Comparison of ENCODE assay signal across 8 cellular contexts in genomic region chr3:142447852-142448315, GRCh38. TPM values are rescaled to one million over a fixed set of nuclear protein-coding genes. Genes with fewer than 3 reads are reported as not detected.
DNase-seq lines count a peak whose midpoint lies in the region; ATAC-seq and TF ChIP-seq lines count a peak whose summit lies in the region.

A gene with protein sequence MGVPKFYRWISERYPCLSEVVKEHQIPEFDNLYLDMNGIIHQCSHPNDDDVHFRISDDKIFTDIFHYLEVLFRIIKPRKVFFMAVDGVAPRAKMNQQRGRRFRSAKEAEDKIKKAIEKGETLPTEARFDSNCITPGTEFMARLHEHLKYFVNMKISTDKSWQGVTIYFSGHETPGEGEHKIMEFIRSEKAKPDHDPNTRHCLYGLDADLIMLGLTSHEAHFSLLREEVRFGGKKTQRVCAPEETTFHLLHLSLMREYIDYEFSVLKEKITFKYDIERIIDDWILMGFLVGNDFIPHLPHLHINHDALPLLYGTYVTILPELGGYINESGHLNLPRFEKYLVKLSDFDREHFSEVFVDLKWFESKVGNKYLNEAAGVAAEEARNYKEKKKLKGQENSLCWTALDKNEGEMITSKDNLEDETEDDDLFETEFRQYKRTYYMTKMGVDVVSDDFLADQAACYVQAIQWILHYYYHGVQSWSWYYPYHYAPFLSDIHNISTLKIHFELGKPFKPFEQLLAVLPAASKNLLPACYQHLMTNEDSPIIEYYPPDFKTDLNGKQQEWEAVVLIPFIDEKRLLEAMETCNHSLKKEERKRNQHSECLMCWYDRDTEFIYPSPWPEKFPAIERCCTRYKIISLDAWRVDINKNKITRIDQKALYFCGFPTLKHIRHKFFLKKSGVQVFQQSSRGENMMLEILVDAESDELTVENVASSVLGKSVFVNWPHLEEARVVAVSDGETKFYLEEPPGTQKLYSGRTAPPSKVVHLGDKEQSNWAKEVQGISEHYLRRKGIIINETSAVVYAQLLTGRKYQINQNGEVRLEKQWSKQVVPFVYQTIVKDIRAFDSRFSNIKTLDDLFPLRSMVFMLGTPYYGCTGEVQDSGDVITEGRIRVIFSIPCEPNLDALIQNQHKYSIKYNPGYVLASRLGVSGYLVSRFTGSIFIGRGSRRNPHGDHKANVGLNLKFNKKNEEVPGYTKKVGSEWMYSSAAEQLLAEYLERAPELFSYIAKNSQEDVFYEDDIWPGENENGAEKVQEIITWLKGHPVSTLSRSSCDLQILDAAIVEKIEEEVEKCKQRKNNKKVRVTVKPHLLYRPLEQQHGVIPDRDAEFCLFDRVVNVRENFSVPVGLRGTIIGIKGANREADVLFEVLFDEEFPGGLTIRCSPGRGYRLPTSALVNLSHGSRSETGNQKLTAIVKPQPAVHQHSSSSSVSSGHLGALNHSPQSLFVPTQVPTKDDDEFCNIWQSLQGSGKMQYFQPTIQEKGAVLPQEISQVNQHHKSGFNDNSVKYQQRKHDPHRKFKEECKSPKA (N-terminal part only) (minus strand): TSS chr3:142448037. CDS start chr3:142447944, 93 bp downstream.

- intact Hi-C loops in left ventricle myocardium superior (cut with micrococcal nuclease) (no loop called here), prostate gland (cut with DNase I) (loop anchor here (2.0 kb wide), 1 partner anchor 131 kb away; the partner anchor contains the start of gene ATR)

- ATAC-seq in GM18499 (IDR thresholded peaks at IDR 0.05; ENCODE audit: insufficient read depth, unreplicated experiment), result peak; percentile 37
- ATAC-seq in HG02938 (IDR thresholded peaks at IDR 0.05; ENCODE audit: unreplicated experiment), result peak; percentile 73
- ATAC-seq in left ventricle myocardium superior, result peak; percentile 100

- H3K27ac ChIP-seq in angular gyrus (ENCODE audit: low read depth, low read length) (peak within 1 kb of the TSS; percentile 87), prostate gland (peak within 1 kb of the TSS; percentile 96 to 98)

- peak; percentile 75 for TF ChIP-seq POLR2A in prostate gland (IDR thresholded peaks at IDR 0.05)

- no peaks in the 10 kb centered on the region for H3K9me3 ChIP-seq in prostate gland

- H3K36me3 ChIP-seq in prostate gland, result no peaks in the 10 kb centered on the region

- H3K4me1 ChIP-seq in prostate gland (replicated peaks), result peaks cover 6% of the 10 kb centered on the region

- H3K27me3 ChIP-seq in prostate gland (replicated peaks; ENCODE audit: insufficient read depth), result no peaks in the 10 kb centered on the region

- H3K4me3 ChIP-seq in prostate gland, result peak within 1 kb of the TSS; percentile 85 to 93

- under 1% methylated on average over 37 of the region's 40 CpGs for WGBS in prostate gland

- peak; percentile 22 for DNase-seq in NCI-H187 treated with DMSO at 0.1 percent for 48 hours (lab: John Stamatoyannopoulos, UW)
- DNase-seq in T-helper 2 cell, result peak; percentile 89 to 96 (median 93)
- DNase-seq in left ventricle myocardium superior, result peak; percentile 98
- DNase-seq in prostate gland (ENCODE audit: low spot score), result peak; percentile 92
- DNase-seq in ureter (ENCODE audit: low spot score), result peak; percentile 93

- peak in 2 of 4 experiments; percentile 12 to 23 for TF ChIP-seq CTCF in prostate gland (IDR thresholded peaks at IDR 0.05)

RNA-seq across cellular contexts. Expression of the gene that starts here (rescaled TPM):
- total RNA-seq in left ventricle myocardium superior (20.3 TPM), prostate gland (10 to 100 TPM; 32.1 to 33.3 TPM), ureter (72.8 TPM)

Comparison
In these comparisons a context has a peak if more than half of its experiments do, and no peak if none do; other contexts are left out.
1. Peak in every context shown above with its lines: DNase-seq, ATAC-seq, H3K4me3 ChIP-seq and H3K27ac ChIP-seq.
2. ATAC-seq: peak in every context shown above with its lines; median percentile 100 in left ventricle myocardium superior; 73 in HG02938; 37 in GM18499.
3. DNase-seq: peak in every context shown above with its lines; median percentile 98 in left ventricle myocardium superior; 93 in T-helper 2 cell; 93 in ureter; 92 in prostate gland; 22 in NCI-H187 treated with DMSO at 0.1 percent for 48 hours.